In genomic region chr6:110315856-110316398, GRCh38 we compare ENCODE assay signal across 22 cellular contexts. TPM values are rescaled to one million over a fixed set of nuclear protein-coding genes. Genes with fewer than 3 reads are reported as not detected.
DNase-seq lines count a peak whose midpoint lies in the region; ATAC-seq and TF ChIP-seq lines count a peak whose summit lies in the region.
"Had no signal": no experiment of that assay in that cellular context is flagged by ENCODE, and none has a peak within 500 bp of the region (broad histone marks: within the 10 kb centered on the region; RNA-seq: fewer than 3 reads in every experiment).

No MANE protein-coding gene starts in this region.

- peaks cover 39% of the 10 kb centered on the region for H3K4me1 Mint-ChIP-seq in type B pancreatic cell (ENCODE audit: unreplicated experiment)

- H3F3A ChIP-seq in SK-N-SH (replicated peaks; ENCODE audit: insufficient read depth), result no peaks in the 10 kb centered on the region

- TF ChIP-seq EP300 in SK-N-SH (IDR thresholded peaks at IDR 0.05; ENCODE audit: borderline replicate concordance in 1 of 2, low read depth in 1 of 2, low read length in 1 of 2), result no peak

- BruUV-seq in Panc1 (replicated peaks; lab: Mats Ljungman, UMichigan), result no TSS peak

- no peaks in the 10 kb centered on the region; a peak in 1 of 4 replicates for H3K4me1 ChIP-seq in SK-N-SH (ENCODE audit: control insufficient read depth in 1 of 2, insufficient read depth in 2 of 2, low read depth in 1 of 2, low read length in 1 of 2)
- no peaks in the 10 kb centered on the region for H3K4me1 ChIP-seq in Panc1 (ENCODE audit: control insufficient read depth, insufficient read depth, low read length)
- H3K4me1 ChIP-seq: Peyer's patch had no signal

- no peaks in the 10 kb centered on the region for H3K9me2 ChIP-seq in SK-N-SH

- no peaks in the 10 kb centered on the region for H3K27me3 Mint-ChIP-seq in type B pancreatic cell
- H3K27me3 Mint-ChIP-seq: CD4-positive, alpha-beta T cell had no signal

- in situ Hi-C loops in Panc1 (cut with HindIII; ENCODE audit: low pct_unique_long_range_greater_than_20kb, low sequenced_read_pairs), result no loop called here

- no peak for TF ChIP-seq POLR2A in erythroblast (IDR thresholded peaks at IDR 0.05; ENCODE audit: low read length)

- H3K27ac ChIP-seq in SK-N-SH (ENCODE audit: low read depth in 2 of 2, low read length in 1 of 2) (no peak overlapping the region), Panc1 (ENCODE audit: low read length) (no peak overlapping the region)
- H3K27ac ChIP-seq: GM23248, Peyer's patch, SJSA1 had no signal

- no peak overlapping the region for H3K4me3 Mint-ChIP-seq in type B pancreatic cell
- H3K4me3 Mint-ChIP-seq: CD4-positive, alpha-beta T cell had no signal

- no peak for TF ChIP-seq RAD21 in SK-N-SH (IDR thresholded peaks at IDR 0.05; ENCODE audit: low read length)

- no peaks in the 10 kb centered on the region for H3K9me3 Mint-ChIP-seq in type B pancreatic cell
- H3K9me3 Mint-ChIP-seq: CD4-positive, alpha-beta T cell had no signal

- no peak overlapping the region for H3K4me3 ChIP-seq in SK-N-SH (ENCODE audit: low read depth in 2 of 2, low read length in 1 of 2)
- H3K4me3 ChIP-seq in Panc1 (ENCODE audit: low read depth in 2 of 2, low read length in 2 of 2), result no peak overlapping the region
- H3K4me3 ChIP-seq: GM23248, HAP-1, MG63, Peyer's patch, SJSA1 had no signal

- DNase-seq in SK-N-SH (no peak), Panc1 (ENCODE audit: low read depth, low spot score) (no peak), erythroblast (lab: John Stamatoyannopoulos, UW) (peak; percentile 10 to 22), type B pancreatic cell (ENCODE audit: extremely low spot score, unreplicated experiment) (no peak), NCI-H2029 (lab: John Stamatoyannopoulos, UW) (no peak), NCI-H1436 (lab: John Stamatoyannopoulos, UW) (no peak)
- DNase-seq: 8988T; Calu3; CD4-positive, alpha-beta T cell; DMS53; GM23248; IMR-90; Karpas-422; MG63; NCI-H1092; NCI-H1694; NCI-H510A treated with DMSO at 0.1 percent for 48 hours; Peyer's patch had no signal

- H3K36me3 ChIP-seq in SK-N-SH (replicated peaks in 1 of 2; ENCODE audit: control insufficient read depth in 1 of 2, insufficient read depth in 2 of 2, low read length in 1 of 2) (no peaks in the 10 kb centered on the region), Panc1 (ENCODE audit: control insufficient read depth, insufficient read depth, low read length) (no peaks in the 10 kb centered on the region)
- H3K36me3 ChIP-seq: HAP-1, MG63, Peyer's patch, SJSA1 had no signal

- TF ChIP-seq CTCF in SK-N-SH (IDR thresholded peaks at IDR 0.05) (no peak), Panc1 (IDR thresholded peaks at IDR 0.05) (no peak), type B pancreatic cell (conservative IDR thresholded peaks at IDR 0.05) (no peak)

- POLR2A ChIA-PET in SK-N-SH (lab: Yijun Ruan, JAX) (no interaction called here), Panc1 (lab: Charles Lee) (no interaction called here)

- no peak overlapping the region for H2AFZ ChIP-seq in SK-N-SH (ENCODE audit: low read depth)
- H2AFZ ChIP-seq: GM23248 had no signal

- no peaks in the 10 kb centered on the region for H3K9me3 ChIP-seq in SK-N-SH
- no peaks in the 10 kb centered on the region for H3K9me3 ChIP-seq in Panc1 (ENCODE audit: control insufficient read depth, insufficient read depth, low read depth, low read length)
- H3K9me3 ChIP-seq: HAP-1, MG63, Peyer's patch, SJSA1 had no signal

- ATAC-seq in SK-N-SH treated with all-trans-retinoic acid at 6 μM for 48 hours (no peak), Panc1 (peak; percentile 43; the same call in 1 of the 2 replicates), esophagus mucosa (no peak)

- H3K9ac ChIP-seq in SK-N-SH, result no peak overlapping the region
- H3K9ac ChIP-seq: GM23248 had no signal

- H3K36me3 Mint-ChIP-seq in type B pancreatic cell, result no peaks in the 10 kb centered on the region

- peak overlapping the region; percentile 10 for H3K27ac Mint-ChIP-seq in type B pancreatic cell
- H3K27ac Mint-ChIP-seq: CD4-positive, alpha-beta T cell had no signal

- 82% methylated on average over 3 of the region's 3 CpGs for WGBS in SK-N-SH (ENCODE audit: low lambda C conversion rate)

- CTCF ChIA-PET in SK-N-SH (lab: Yijun Ruan, JAX), result interaction anchor here (1.0 kb wide), 1 partner anchor 50 kb away, joined by 3 read pairs; no protein-coding TSS in a partner anchor
- CTCF ChIA-PET in Panc1 (lab: Charles Lee), result no interaction called here

- H3K27me3 ChIP-seq in SK-N-SH (ENCODE audit: insufficient read depth) (no peaks in the 10 kb centered on the region; the same call in 1 of the 2 replicates), Panc1 (ENCODE audit: control insufficient read depth, insufficient read depth, low read length) (peaks cover 16% of the 10 kb centered on the region; the same call in 1 of the 2 replicates)
- H3K27me3 ChIP-seq: MG63, Peyer's patch, SJSA1 had no signal

- intact Hi-C loops in Panc1 (cut with micrococcal nuclease; ENCODE audit: unreplicated experiment), result no loop called here

- H3K79me2 ChIP-seq in SK-N-SH (ENCODE audit: insufficient read depth), result no peaks in the 10 kb centered on the region

- H4K20me1 ChIP-seq in SK-N-SH (ENCODE audit: insufficient read depth), result no peaks in the 10 kb centered on the region

- H3K4me2 ChIP-seq in SK-N-SH, result no peak overlapping the region

TF ChIP-seq in SK-N-SH treated with all-trans-retinoic acid at 6 μM for 48 hours, 23 proteins besides CTCF, POLR2A, EP300 and RAD21:
- TF ChIP-seq CSDC2 (CRISPR knock-in tag; IDR thresholded peaks at IDR 0.05) (no peak), TOX (CRISPR knock-in tag; IDR thresholded peaks at IDR 0.05; ENCODE audit: borderline replicate concordance) (no peak)
- TF ChIP-seq, protein P1, sequence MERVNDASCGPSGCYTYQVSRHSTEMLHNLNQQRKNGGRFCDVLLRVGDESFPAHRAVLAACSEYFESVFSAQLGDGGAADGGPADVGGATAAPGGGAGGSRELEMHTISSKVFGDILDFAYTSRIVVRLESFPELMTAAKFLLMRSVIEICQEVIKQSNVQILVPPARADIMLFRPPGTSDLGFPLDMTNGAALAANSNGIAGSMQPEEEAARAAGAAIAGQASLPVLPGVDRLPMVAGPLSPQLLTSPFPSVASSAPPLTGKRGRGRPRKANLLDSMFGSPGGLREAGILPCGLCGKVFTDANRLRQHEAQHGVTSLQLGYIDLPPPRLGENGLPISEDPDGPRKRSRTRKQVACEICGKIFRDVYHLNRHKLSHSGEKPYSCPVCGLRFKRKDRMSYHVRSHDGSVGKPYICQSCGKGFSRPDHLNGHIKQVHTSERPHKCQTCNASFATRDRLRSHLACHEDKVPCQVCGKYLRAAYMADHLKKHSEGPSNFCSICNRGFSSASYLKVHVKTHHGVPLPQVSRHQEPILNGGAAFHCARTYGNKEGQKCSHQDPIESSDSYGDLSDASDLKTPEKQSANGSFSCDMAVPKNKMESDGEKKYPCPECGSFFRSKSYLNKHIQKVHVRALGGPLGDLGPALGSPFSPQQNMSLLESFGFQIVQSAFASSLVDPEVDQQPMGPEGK (CRISPR knock-in tag; IDR thresholded peaks at IDR 0.05; ENCODE audit: borderline replicate concordance), result peak; percentile 35; the same call in 1 of the 2 replicates
TF ChIP-seq in SK-N-SH treated with all-trans-retinoic acid at 6 μM for 48 hours: peak in this region for 1.

TF ChIP-seq in SK-N-SH, 30 proteins besides CTCF, POLR2A, EP300 and RAD21 (continues in another document):
- TF ChIP-seq MEF2A (IDR thresholded peaks at IDR 0.05; ENCODE audit: borderline replicate concordance, low read depth) (no peak), JUND (IDR thresholded peaks at IDR 0.05) (no peak), NFIC (IDR thresholded peaks at IDR 0.05; ENCODE audit: borderline replicate concordance) (no peak), FOSL2 (IDR thresholded peaks at IDR 0.05; ENCODE audit: borderline replicate concordance, low read depth) (no peak), NRF1 (IDR thresholded peaks at IDR 0.05; ENCODE audit: low read depth, low read length) (no peak), TAF1 (IDR thresholded peaks at IDR 0.05; ENCODE audit: borderline replicate concordance, low read depth, low read length) (no peak), TCF12 (IDR thresholded peaks at IDR 0.05) (no peak), PBX3 (IDR thresholded peaks at IDR 0.05) (no peak), FOXM1 (IDR thresholded peaks at IDR 0.05; ENCODE audit: low read depth) (no peak), POLR2AphosphoS5 (IDR thresholded peaks at IDR 0.05; ENCODE audit: low read depth, low read length) (no peak)
- TF ChIP-seq, protein P2, sequence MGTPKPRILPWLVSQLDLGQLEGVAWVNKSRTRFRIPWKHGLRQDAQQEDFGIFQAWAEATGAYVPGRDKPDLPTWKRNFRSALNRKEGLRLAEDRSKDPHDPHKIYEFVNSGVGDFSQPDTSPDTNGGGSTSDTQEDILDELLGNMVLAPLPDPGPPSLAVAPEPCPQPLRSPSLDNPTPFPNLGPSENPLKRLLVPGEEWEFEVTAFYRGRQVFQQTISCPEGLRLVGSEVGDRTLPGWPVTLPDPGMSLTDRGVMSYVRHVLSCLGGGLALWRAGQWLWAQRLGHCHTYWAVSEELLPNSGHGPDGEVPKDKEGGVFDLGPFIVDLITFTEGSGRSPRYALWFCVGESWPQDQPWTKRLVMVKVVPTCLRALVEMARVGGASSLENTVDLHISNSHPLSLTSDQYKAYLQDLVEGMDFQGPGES (IDR thresholded peaks at IDR 0.05; ENCODE audit: low read depth, low read length), result no peak

RNA-seq across cellular contexts. Expression of gene METTL24, which starts 42.2 kb away (rescaled TPM):
- not detected in 2 replicates for polyA plus RNA-seq in SK-N-SH (2012; rRNA removed)
- not detected in 2 replicates for polyA plus RNA-seq in SK-N-SH (2012; cell fraction: cytosol; rRNA removed)
- not detected in 2 replicates for polyA plus RNA-seq in SK-N-SH (2012; cell fraction: nucleus; rRNA removed)
- not detected for total RNA-seq in Panc1 (2021; ENCODE audit: unreplicated experiment)
- polyA plus RNA-seq in Panc1 (2012; ENCODE audit: insufficient read length), result not detected
- 2.0 and 10.0 TPM in 2 replicates for total RNA-seq in type B pancreatic cell (ENCODE audit: low replicate concordance)
- total RNA-seq in esophagus mucosa, result not detected
- total RNA-seq: Calu3; CD4-positive, alpha-beta T cell; GM23248; IMR-90 had no signal
- polyA plus RNA-seq: GM23248, IMR-90 had no signal

Comparison
In these comparisons a context has a peak if more than half of its experiments do, and no peak if none do; other contexts are left out.
1. DNase-seq: peak in erythroblast (2 of 2); none in SK-N-SH (single experiment), Panc1 (single experiment), type B pancreatic cell (single experiment), NCI-H2029 (single experiment) and NCI-H1436 (single experiment).